Comparison of ENCODE assay signal across 19 cellular contexts in the genomic region with DNA sequence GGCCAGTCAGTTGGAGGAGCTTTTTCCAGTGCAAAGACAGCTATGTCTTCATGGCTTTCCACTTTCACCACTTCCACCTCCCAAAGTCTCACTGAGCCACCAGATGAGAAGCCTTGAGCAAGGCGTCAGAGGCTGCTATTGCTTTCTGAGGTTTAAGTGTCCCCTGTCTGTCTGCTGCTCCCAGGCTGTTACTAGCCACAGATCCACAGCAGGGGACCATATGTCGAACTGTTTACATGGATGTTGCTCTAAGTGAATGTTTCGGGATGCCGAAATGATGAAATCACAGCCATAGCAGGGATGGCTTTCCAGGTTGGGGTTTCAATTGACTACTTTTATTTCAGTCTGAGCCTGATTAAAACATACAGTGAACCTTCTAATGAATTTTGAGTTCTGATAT.
DNase-seq lines count a peak whose midpoint lies in the region; ATAC-seq and TF ChIP-seq lines count a peak whose summit lies in the region.
"Had no signal": no experiment of that assay in that cellular context is flagged by ENCODE, and none has a peak within 500 bp of the region (broad histone marks: within the 10 kb centered on the region; RNA-seq: fewer than 3 reads in every experiment).

No MANE protein-coding gene starts in this region.

- no peaks in the 10 kb centered on the region for H3K27me3 Mint-ChIP-seq in activated CD8-positive, alpha-beta memory T cell treated with anti-CD3 and anti-CD28 coated beads, Interleukin-2, amount 10 ng/mL, durations not matched to agents 7 days and 5 days
- no peaks in the 10 kb centered on the region for H3K27me3 Mint-ChIP-seq in CD4-positive, alpha-beta T cell
- H3K27me3 Mint-ChIP-seq: activated CD4-positive, alpha-beta T cell treated with anti-CD3 and anti-CD28 coated beads, Interleukin-2, amount 10 ng/mL, durations not matched to agents 7 days and 5 days had no signal

- DNase-seq in AG08395 (ENCODE audit: low spot score) (peak; percentile 83), GM03348 (ENCODE audit: low spot score) (peak; percentile 45), NCI-H524 treated with DMSO at 0.1 percent for 48 hours (lab: John Stamatoyannopoulos, UW) (peak; percentile 26), fibroblast of peridontal ligament (ENCODE audit: extremely low read depth) (peak; percentile 75), NCI-H1436 treated with DMSO at 0.1 percent for 48 hours (lab: John Stamatoyannopoulos, UW) (no peak)
- DNase-seq in activated CD8-positive, alpha-beta memory T cell treated with anti-CD3 and anti-CD28 coated beads, Interleukin-2, amount 10 ng/mL, durations not matched to agents 7 days and 5 days, result no peak
- DNase-seq in CD4-positive, alpha-beta T cell, result no peak
- DNase-seq: activated CD4-positive, alpha-beta T cell treated with anti-CD3 and anti-CD28 coated beads, Interleukin-2, amount 10 ng/mL, durations not matched to agents 7 days and 5 days; activated naive CD4-positive, alpha-beta T cell treated with anti-CD3 and anti-CD28 coated beads for 36 hours; body of pancreas; DMS153; hippocampal formation; NCI-H1417; SIG-M5; stimulated activated CD4-positive, alpha-beta T cell treated with anti-CD3 and anti-CD28 coated beads, Interleukin-1b, Interleukin-23, amount 100 ng/mL, for 48 hours; T-helper 9 cell had no signal

- H3K36me3 Mint-ChIP-seq in activated CD8-positive, alpha-beta memory T cell treated with anti-CD3 and anti-CD28 coated beads, Interleukin-2, amount 10 ng/mL, durations not matched to agents 7 days and 5 days, result peaks cover 58% of the 10 kb centered on the region
- H3K36me3 Mint-ChIP-seq in CD4-positive, alpha-beta T cell (ENCODE audit: low read depth), result peaks cover 77% of the 10 kb centered on the region

- H3K4me3 Mint-ChIP-seq in activated CD8-positive, alpha-beta memory T cell treated with anti-CD3 and anti-CD28 coated beads, Interleukin-2, amount 10 ng/mL, durations not matched to agents 7 days and 5 days, result no peak overlapping the region
- no peak overlapping the region for H3K4me3 Mint-ChIP-seq in CD4-positive, alpha-beta T cell
- H3K4me3 Mint-ChIP-seq: activated CD4-positive, alpha-beta T cell treated with anti-CD3 and anti-CD28 coated beads, Interleukin-2, amount 10 ng/mL, durations not matched to agents 7 days and 5 days; activated naive CD4-positive, alpha-beta T cell treated with anti-CD3 and anti-CD28 coated beads for 36 hours had no signal

- POLR2A ChIA-PET in CD4-positive, alpha-beta T cell (lab: Charles Lee), result no interaction called here

- CTCF ChIA-PET in activated CD8-positive, alpha-beta memory T cell treated with anti-CD3 and anti-CD28 coated beads, Interleukin-2, amount 10 ng/mL, durations not matched to agents 7 days and 5 days (lab: Charles Lee), result no interaction called here
- CTCF ChIA-PET in CD4-positive, alpha-beta T cell (lab: Charles Lee), result no interaction called here

- H3K27ac ChIP-seq in CD4-positive, alpha-beta T cell (ENCODE audit: low read depth, low read length), result no peak overlapping the region
- H3K27ac ChIP-seq: body of pancreas, neutrophil had no signal

- ATAC-seq in GM19463 (IDR thresholded peaks at IDR 0.05; ENCODE audit: unreplicated experiment), result no peak
- ATAC-seq in activated CD8-positive, alpha-beta memory T cell treated with anti-CD3 and anti-CD28 coated beads, Interleukin-2, amount 10 ng/mL, durations not matched to agents 7 days and 5 days, result no peak
- no peak for ATAC-seq in CD4-positive, alpha-beta T cell (ENCODE audit: poor library complexity)
- ATAC-seq: body of pancreas, esophagus mucosa had no signal

- H3K4me1 Mint-ChIP-seq in activated CD8-positive, alpha-beta memory T cell treated with anti-CD3 and anti-CD28 coated beads, Interleukin-2, amount 10 ng/mL, durations not matched to agents 7 days and 5 days, result peaks cover 36% of the 10 kb centered on the region
- peaks cover 5% of the 10 kb centered on the region for H3K4me1 Mint-ChIP-seq in CD4-positive, alpha-beta T cell (ENCODE audit: low read depth)

- intact Hi-C loops in CD4-positive, alpha-beta T cell (cut with DNase I, micrococcal nuclease), result no loop called here

- no peak for TF ChIP-seq CTCF in CD4-positive, alpha-beta T cell (IDR thresholded peaks at IDR 0.05)

- no peaks in the 10 kb centered on the region for H3K9me3 ChIP-seq in CD4-positive, alpha-beta T cell (ENCODE audit: control insufficient read depth, low read length)
- H3K9me3 ChIP-seq: body of pancreas, neutrophil had no signal

- H3K27me3 ChIP-seq in CD4-positive, alpha-beta T cell (ENCODE audit: control insufficient read depth, insufficient read depth, low read length), result no peaks in the 10 kb centered on the region
- H3K27me3 ChIP-seq: body of pancreas, neutrophil had no signal

- H3K27ac Mint-ChIP-seq in activated CD8-positive, alpha-beta memory T cell treated with anti-CD3 and anti-CD28 coated beads, Interleukin-2, amount 10 ng/mL, durations not matched to agents 7 days and 5 days, result no peak overlapping the region
- H3K27ac Mint-ChIP-seq in CD4-positive, alpha-beta T cell, result no peak overlapping the region
- H3K27ac Mint-ChIP-seq: activated CD4-positive, alpha-beta T cell treated with anti-CD3 and anti-CD28 coated beads, Interleukin-2, amount 10 ng/mL, durations not matched to agents 7 days and 5 days; activated naive CD4-positive, alpha-beta T cell treated with anti-CD3 and anti-CD28 coated beads for 36 hours had no signal

- no peaks in the 10 kb centered on the region for H3K9me3 Mint-ChIP-seq in activated CD8-positive, alpha-beta memory T cell treated with anti-CD3 and anti-CD28 coated beads, Interleukin-2, amount 10 ng/mL, durations not matched to agents 7 days and 5 days (ENCODE audit: low read depth)
- no peaks in the 10 kb centered on the region for H3K9me3 Mint-ChIP-seq in CD4-positive, alpha-beta T cell
- H3K9me3 Mint-ChIP-seq: activated CD4-positive, alpha-beta T cell treated with anti-CD3 and anti-CD28 coated beads, Interleukin-2, amount 10 ng/mL, durations not matched to agents 7 days and 5 days; activated naive CD4-positive, alpha-beta T cell treated with anti-CD3 and anti-CD28 coated beads for 36 hours had no signal

Comparison
In these comparisons a context has a peak if more than half of its experiments do, and no peak if none do; other contexts are left out.
1. DNase-seq: peak in AG08395 (single experiment), GM03348 (single experiment), NCI-H524 treated with DMSO at 0.1 percent for 48 hours (single experiment) and fibroblast of peridontal ligament (single experiment); none in activated CD8-positive, alpha-beta memory T cell treated with anti-CD3 and anti-CD28 coated beads, Interleukin-2, amount 10 ng/mL, durations not matched to agents 7 days and 5 days (single experiment), CD4-positive, alpha-beta T cell (0 of 10) and NCI-H1436 treated with DMSO at 0.1 percent for 48 hours (single experiment).